7 cellular contexts compared by ENCODE assay signal in genomic region chr11:6812391-6813005, GRCh38. TPM values are rescaled to one million over a fixed set of nuclear protein-coding genes. Genes with fewer than 3 reads are reported as not detected.
DNase-seq lines count a peak whose midpoint lies in the region; ATAC-seq, FAIRE-seq and TF ChIP-seq lines count a peak whose summit lies in the region.

No MANE protein-coding gene starts in this region.

- BruUV-seq in OCI-LY7 (replicated peaks; lab: Mats Ljungman, UMichigan), result no TSS peak

- H3K36me3 Mint-ChIP-seq in astrocyte (ENCODE audit: low read depth, unreplicated experiment), result no peaks in the 10 kb centered on the region

- no peaks in the 10 kb centered on the region for H3K79me2 ChIP-seq in OCI-LY7 (ENCODE audit: insufficient read depth, low read depth, low read length)
- no peaks in the 10 kb centered on the region for H3K79me2 ChIP-seq in astrocyte (ENCODE audit: insufficient read depth, low read length)
- H3K79me2 ChIP-seq in keratinocyte (ENCODE audit: control insufficient read depth, insufficient read depth, low read length), result no peaks in the 10 kb centered on the region

- H3K27ac ChIP-seq in HL-60 (replicated peaks), result no peak overlapping the region
- no peak overlapping the region for H3K27ac ChIP-seq in OCI-LY7 (ENCODE audit: low read depth, low read length, poor library complexity, severe bottlenecking)
- H3K27ac ChIP-seq in astrocyte (ENCODE audit: low read depth, low read length), result no peak overlapping the region
- no peak overlapping the region for H3K27ac ChIP-seq in keratinocyte (ENCODE audit: control insufficient read depth, insufficient read depth, low read length)

- dilution Hi-C loops in keratinocyte (cut with MboI; ENCODE audit: extremely low pct_ligation_motif_present, low sequenced_read_pairs), result no loop called here

- H3K9me3 ChIP-seq in OCI-LY7 (ENCODE audit: low read length), result no peaks in the 10 kb centered on the region
- H3K9me3 ChIP-seq in astrocyte (ENCODE audit: insufficient read depth, low read depth, low read length), result no peaks in the 10 kb centered on the region
- no peaks in the 10 kb centered on the region for H3K9me3 ChIP-seq in keratinocyte (ENCODE audit: control insufficient read depth, low read depth, low read length)

- CTCF ChIA-PET in OCI-LY7 (lab: Charles Lee; ENCODE audit: unreplicated experiment), result interaction anchor here (0.6 to 1.6 kb wide), 5 partner anchors 11 to 284 kb away, joined by 3 to 5 read pairs (median 3); no protein-coding TSS in a partner anchor

- no peaks in the 10 kb centered on the region for H3K4me1 Mint-ChIP-seq in astrocyte (ENCODE audit: low read depth, unreplicated experiment)

- no peak overlapping the region for H3K4me3 Mint-ChIP-seq in astrocyte (ENCODE audit: unreplicated experiment)

- peak; percentile 93 for TF ChIP-seq CTCF in HL-60 (IDR thresholded peaks at IDR 0.05; ENCODE audit: insufficient read depth, low read length)
- TF ChIP-seq CTCF in OCI-LY7 (conservative IDR thresholded peaks at IDR 0.05; ENCODE audit: low read length), result peak; percentile 95
- TF ChIP-seq CTCF in astrocyte (IDR thresholded peaks at IDR 0.05; ENCODE audit: insufficient read depth, low read depth, low read length), result peak; percentile 89
- peak; percentile 77 to 91 (median 86) for TF ChIP-seq CTCF in keratinocyte (optimal IDR thresholded peaks at IDR 0.05 in 1 of 3, IDR thresholded peaks at IDR 0.05 in 1 of 3, conservative IDR thresholded peaks at IDR 0.05 in 1 of 3; ENCODE audit: extremely low read depth in 1 of 3, insufficient read depth in 2 of 3, low read length in 3 of 3)

- H3K27me3 Mint-ChIP-seq in astrocyte (ENCODE audit: low read depth, unreplicated experiment), result no peaks in the 10 kb centered on the region

- H3K4me2 ChIP-seq in OCI-LY7 (ENCODE audit: low read length) (no peak overlapping the region), astrocyte (ENCODE audit: low read length) (no peak overlapping the region), keratinocyte (ENCODE audit: control insufficient read depth, extremely low read depth, insufficient read depth, low read depth, low read length) (no peak overlapping the region)

- no peak overlapping the region for H3K4me3 ChIP-seq in HL-60 (replicated peaks; ENCODE audit: insufficient read depth, low read length)
- H3K4me3 ChIP-seq in OCI-LY7 (ENCODE audit: low read depth, low read length, poor library complexity, severe bottlenecking), result no peak overlapping the region
- H3K4me3 ChIP-seq in astrocyte (ENCODE audit: insufficient read depth, low read depth, low read length), result no peak overlapping the region
- no peak overlapping the region for H3K4me3 ChIP-seq in keratinocyte (ENCODE audit: control insufficient read depth in 2 of 3, extremely low read depth in 1 of 3, insufficient read depth in 2 of 3, low read depth in 1 of 3, low read length in 3 of 3)

- peak; percentile 26 for FAIRE-seq in astrocyte (lab: Jason Lieb, UNC)
- peak; percentile 41 for FAIRE-seq in keratinocyte (lab: Jason Lieb, UNC)

- H3K9me3 Mint-ChIP-seq in astrocyte (ENCODE audit: unreplicated experiment), result peaks cover 4% of the 10 kb centered on the region

- no peak overlapping the region for H3K27ac Mint-ChIP-seq in astrocyte (ENCODE audit: unreplicated experiment)

- H3K4me1 ChIP-seq in OCI-LY7 (ENCODE audit: insufficient read depth, low read length, poor library complexity, severe bottlenecking), result no peaks in the 10 kb centered on the region
- H3K4me1 ChIP-seq in astrocyte (ENCODE audit: insufficient read depth, low read length), result no peaks in the 10 kb centered on the region
- no peaks in the 10 kb centered on the region for H3K4me1 ChIP-seq in keratinocyte (ENCODE audit: control insufficient read depth, extremely low read depth, insufficient read depth, low read length)

- no peak overlapping the region for H2AFZ ChIP-seq in OCI-LY7 (ENCODE audit: low read length)
- no peak overlapping the region for H2AFZ ChIP-seq in astrocyte (ENCODE audit: low read depth, low read length)
- H2AFZ ChIP-seq in keratinocyte (ENCODE audit: control insufficient read depth, low read length), result no peak overlapping the region

- intact Hi-C loops in OCI-LY7 (cut with micrococcal nuclease; ENCODE audit: unreplicated experiment), result loop anchor here (5.0 to 10.0 kb wide), 2 partner anchors 462 to 630 kb away; no protein-coding TSS in a partner anchor

- DNase-seq in ELF-1 (ENCODE audit: low read depth, low spot score), result peak; percentile 44
- peak; percentile 15 to 33 for DNase-seq in HL-60 (ENCODE audit: low read depth in 1 of 2, low spot score in 1 of 2)
- peak; percentile 61 for DNase-seq in OCI-LY7 (ENCODE audit: low spot score)
- peak; percentile 7 for DNase-seq in astrocyte (ENCODE audit: low read depth)
- DNase-seq in keratinocyte (ENCODE audit: low read depth, low spot score), result peak; percentile 19
- DNase-seq in stimulated activated CD8-positive, alpha-beta memory T cell treated with anti-CD3 and anti-CD28 coated beads, Interleukin-4, amount 100 ng/mL, for 48 hours, result peak; percentile 37

- H4K20me1 ChIP-seq in OCI-LY7 (ENCODE audit: insufficient read depth, low read length), result no peaks in the 10 kb centered on the region
- no peaks in the 10 kb centered on the region for H4K20me1 ChIP-seq in astrocyte (ENCODE audit: insufficient read depth, low read length)
- no peaks in the 10 kb centered on the region for H4K20me1 ChIP-seq in keratinocyte (ENCODE audit: control insufficient read depth, extremely low read depth, insufficient read depth, low read length)

- no peaks in the 10 kb centered on the region for H3K27me3 ChIP-seq in HL-60 (ENCODE audit: insufficient read depth, poor library complexity, severe bottlenecking)
- no peaks in the 10 kb centered on the region for H3K27me3 ChIP-seq in astrocyte (ENCODE audit: insufficient read depth, low read length)
- no peaks in the 10 kb centered on the region for H3K27me3 ChIP-seq in keratinocyte (ENCODE audit: control insufficient read depth, extremely low read depth, insufficient read depth, low read length)

- POLR2A ChIA-PET in OCI-LY7 (lab: Charles Lee), result interaction anchor here (0.6 to 0.8 kb wide), 3 partner anchors 11 to 626 kb away, joined by 3 read pairs; partner anchors contain the start of gene OR10A2

- peak; percentile 74 for ATAC-seq in GM21360 (IDR thresholded peaks at IDR 0.05; ENCODE audit: unreplicated experiment)

- H3K9me1 ChIP-seq in keratinocyte (ENCODE audit: control insufficient read depth, extremely low read depth, insufficient read depth, low read length), result no peaks in the 10 kb centered on the region

- no peak overlapping the region for H3K9ac ChIP-seq in astrocyte (ENCODE audit: low read length)
- no peak overlapping the region for H3K9ac ChIP-seq in keratinocyte (ENCODE audit: control insufficient read depth, extremely low read depth, insufficient read depth, low read length)

- H3K9me2 ChIP-seq in OCI-LY7 (ENCODE audit: insufficient read depth, low read length), result no peaks in the 10 kb centered on the region

- no peaks in the 10 kb centered on the region for H3K36me3 ChIP-seq in OCI-LY7 (ENCODE audit: insufficient read depth, low read length)
- no peaks in the 10 kb centered on the region for H3K36me3 ChIP-seq in astrocyte (ENCODE audit: insufficient read depth, low read length)
- H3K36me3 ChIP-seq in keratinocyte (ENCODE audit: control insufficient read depth in 2 of 2, extremely low read depth in 1 of 2, insufficient read depth in 2 of 2, low read length in 2 of 2), result no peaks in the 10 kb centered on the region

RNA-seq across cellular contexts. Expression of gene OR6A2, which starts 13.0 kb away (rescaled TPM):
- 0.95 and 2.2 TPM in 2 replicates for total RNA-seq in OCI-LY7 (2014; rRNA removed; shearing (Covaris generic))
- 2.2 and 2.4 TPM in 2 replicates for total RNA-seq in OCI-LY7 (2022)
- 0.09 TPM in 1 of 2 replicates, not detected in the other for total RNA-seq in astrocyte
- polyA plus RNA-seq in keratinocyte, result 0.05 to 0.09 TPM in 2 of 3 replicates, not detected in the other
- not detected for polyA plus RNA-seq in keratinocyte (2011; ENCODE audit: low read depth)
- polyA plus RNA-seq in keratinocyte (2011; cell fraction: cytosol; rRNA removed), result not detected in 2 replicates
- polyA plus RNA-seq in keratinocyte (2011; cell fraction: nucleus; rRNA removed), result 0.17 and 0.20 TPM in 2 replicates
- polyA plus RNA-seq in keratinocyte (2012; ENCODE audit: low replicate concordance), result not detected in 2 replicates
- polyA minus RNA-seq in keratinocyte, result 1.8 to 3.9 TPM in 2 of 3 replicates, not detected in the other
- not detected for polyA minus RNA-seq in keratinocyte (2011; cell fraction: cytosol; rRNA and poly(A)+ RNA removed)
- polyA minus RNA-seq in keratinocyte (2011; cell fraction: nucleus; rRNA and poly(A)+ RNA removed), result 2.1 and 3.9 TPM in 2 replicates

RNA-seq across cellular contexts. Expression of gene OR2AG1, which starts 29.7 kb away (rescaled TPM):
- total RNA-seq in OCI-LY7 (2014; rRNA removed; shearing (Covaris generic)), result not detected in 2 replicates
- total RNA-seq in OCI-LY7 (2022), result not detected in 2 replicates
- not detected in 2 replicates for total RNA-seq in astrocyte
- polyA plus RNA-seq in keratinocyte, result not detected in 3 replicates
- polyA plus RNA-seq in keratinocyte (2011; ENCODE audit: low read depth), result not detected
- polyA plus RNA-seq in keratinocyte (2011; cell fraction: cytosol; rRNA removed), result not detected in 2 replicates
- not detected in 2 replicates for polyA plus RNA-seq in keratinocyte (2011; cell fraction: nucleus; rRNA removed)
- not detected in 2 replicates for polyA plus RNA-seq in keratinocyte (2012; ENCODE audit: low replicate concordance)
- polyA minus RNA-seq in keratinocyte, result not detected in 3 replicates
- not detected for polyA minus RNA-seq in keratinocyte (2011; cell fraction: cytosol; rRNA and poly(A)+ RNA removed)
- not detected in 2 replicates for polyA minus RNA-seq in keratinocyte (2011; cell fraction: nucleus; rRNA and poly(A)+ RNA removed)

RNA-seq across cellular contexts. Expression of gene OR10A5, which starts 33.0 kb away (rescaled TPM):
- not detected in 2 replicates for total RNA-seq in OCI-LY7 (2014; rRNA removed; shearing (Covaris generic))
- total RNA-seq in OCI-LY7 (2022) (not detected in 2 replicates), astrocyte (not detected in 2 replicates)
- not detected in 3 replicates for polyA plus RNA-seq in keratinocyte
- polyA plus RNA-seq in keratinocyte (2011; ENCODE audit: low read depth), result not detected
- not detected in 2 replicates for polyA plus RNA-seq in keratinocyte (2011; cell fraction: cytosol; rRNA removed)
- not detected in 2 replicates for polyA plus RNA-seq in keratinocyte (2011; cell fraction: nucleus; rRNA removed)
- polyA plus RNA-seq in keratinocyte (2012; ENCODE audit: low replicate concordance), result not detected in 2 replicates
- polyA minus RNA-seq in keratinocyte, result not detected in 3 replicates
- not detected for polyA minus RNA-seq in keratinocyte (2011; cell fraction: cytosol; rRNA and poly(A)+ RNA removed)
- not detected in 2 replicates for polyA minus RNA-seq in keratinocyte (2011; cell fraction: nucleus; rRNA and poly(A)+ RNA removed)

RNA-seq across cellular contexts. Expression of gene OR2AG2, which starts 40.7 kb away (rescaled TPM):
- total RNA-seq in OCI-LY7 (2014; rRNA removed; shearing (Covaris generic)), result 0.82 and 2.5 TPM in 2 replicates
- total RNA-seq in OCI-LY7 (2022), result 1.7 and 1.9 TPM in 2 replicates
- total RNA-seq in astrocyte, result 0.07 and 0.27 TPM in 2 replicates
- 0.04 to 0.11 TPM (median 0.08 TPM) in 3 replicates for polyA plus RNA-seq in keratinocyte
- not detected for polyA plus RNA-seq in keratinocyte (2011; ENCODE audit: low read depth)
- 0.04 TPM in 1 of 2 replicates, not detected in the other for polyA plus RNA-seq in keratinocyte (2011; cell fraction: cytosol; rRNA removed)
- 0.23 and 0.45 TPM in 2 replicates for polyA plus RNA-seq in keratinocyte (2011; cell fraction: nucleus; rRNA removed)
- 0.07 TPM in 1 of 2 replicates, not detected in the other for polyA plus RNA-seq in keratinocyte (2012; ENCODE audit: low replicate concordance)
- polyA minus RNA-seq in keratinocyte, result 1.4 to 3.6 TPM (median 2.2 TPM) in 3 replicates
- polyA minus RNA-seq in keratinocyte (2011; cell fraction: cytosol; rRNA and poly(A)+ RNA removed), result not detected
- polyA minus RNA-seq in keratinocyte (2011; cell fraction: nucleus; rRNA and poly(A)+ RNA removed), result 1.7 and 4.7 TPM in 2 replicates

RNA-seq across cellular contexts. Expression of gene OR10A2, which starts 50.4 kb away (rescaled TPM):
- not detected in 2 replicates for total RNA-seq in OCI-LY7 (2014; rRNA removed; shearing (Covaris generic))
- total RNA-seq in OCI-LY7 (2022) (not detected in 2 replicates), astrocyte (not detected in 2 replicates)
- polyA plus RNA-seq in keratinocyte, result not detected in 3 replicates
- not detected for polyA plus RNA-seq in keratinocyte (2011; ENCODE audit: low read depth)
- not detected in 2 replicates for polyA plus RNA-seq in keratinocyte (2011; cell fraction: cytosol; rRNA removed)
- polyA plus RNA-seq in keratinocyte (2011; cell fraction: nucleus; rRNA removed), result not detected in 2 replicates
- polyA plus RNA-seq in keratinocyte (2012; ENCODE audit: low replicate concordance), result 0.02 TPM in 1 of 2 replicates, not detected in the other
- not detected in 3 replicates for polyA minus RNA-seq in keratinocyte
- not detected for polyA minus RNA-seq in keratinocyte (2011; cell fraction: cytosol; rRNA and poly(A)+ RNA removed)
- polyA minus RNA-seq in keratinocyte (2011; cell fraction: nucleus; rRNA and poly(A)+ RNA removed), result not detected in 2 replicates

Comparison
In these comparisons a context has a peak if more than half of its experiments do, and no peak if none do; other contexts are left out.
1. DNase-seq: peak in every context shown above with its lines; median percentile 61 in OCI-LY7; 44 in ELF-1; 37 in stimulated activated CD8-positive, alpha-beta memory T cell treated with anti-CD3 and anti-CD28 coated beads, Interleukin-4, amount 100 ng/mL, for 48 hours; 24 in HL-60; 19 in keratinocyte; 7 in astrocyte.